ENCODE assay signal across 14 cellular contexts in the genomic region with DNA sequence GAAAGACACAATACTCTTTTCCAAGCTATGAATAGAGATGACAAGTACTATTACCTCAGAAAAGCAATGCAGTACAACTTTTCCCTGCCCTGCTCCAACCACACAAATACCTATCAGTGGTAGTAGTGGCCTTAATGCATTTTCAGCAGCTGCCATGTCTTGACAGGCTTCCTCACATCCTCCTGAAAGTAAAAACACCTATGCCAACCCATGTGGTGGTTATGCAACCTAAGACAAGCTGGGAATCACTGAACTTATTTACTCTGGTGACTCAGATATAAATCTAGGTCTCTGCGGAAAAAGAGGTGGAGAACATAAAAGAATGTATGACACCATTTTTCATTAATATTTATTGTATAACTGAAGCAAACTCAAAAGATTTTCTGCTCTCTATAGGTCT. TPM values are rescaled to one million over a fixed set of nuclear protein-coding genes. Genes with fewer than 3 reads are reported as not detected.
DNase-seq lines count a peak whose midpoint lies in the region; TF ChIP-seq lines count a peak whose summit lies in the region.
"Had no signal": no experiment of that assay in that cellular context is flagged by ENCODE, and none has a peak within 500 bp of the region (broad histone marks: within the 10 kb centered on the region; RNA-seq: fewer than 3 reads in every experiment).

No MANE protein-coding gene starts in this region.

- H3K27me3 ChIP-seq in esophagus squamous epithelium = no peaks in the 10 kb centered on the region
- H3K27me3 ChIP-seq in BE2C = no peaks in the 10 kb centered on the region; the same call in 1 of the 2 replicates
- H3K27me3 ChIP-seq: BLaER1 treated with 17β-estradiol and CSF1 and Interleukin-3, amounts not matched to agents 10 nM and 100 nM; spleen had no signal

- H3K9me3 Mint-ChIP-seq in Calu3 (ENCODE audit: low read depth, unreplicated experiment) = no peaks in the 10 kb centered on the region
- H3K9me3 Mint-ChIP-seq: activated CD4-positive, alpha-beta T cell treated with anti-CD3 and anti-CD28 coated beads, Interleukin-2, amount 10 ng/mL, durations not matched to agents 24 days and 14 days had no signal

- H3K9me3 ChIP-seq in esophagus squamous epithelium (no peaks in the 10 kb centered on the region), BE2C (no peaks in the 10 kb centered on the region)

- TF ChIP-seq POLR2A in esophagus squamous epithelium (IDR thresholded peaks at IDR 0.05) = no peak

- no peak for TF ChIP-seq CTCF in Calu3 (IDR thresholded peaks at IDR 0.05; ENCODE audit: unreplicated experiment)
- TF ChIP-seq CTCF in esophagus squamous epithelium (IDR thresholded peaks at IDR 0.05) = no peak
- TF ChIP-seq CTCF in BE2C (IDR thresholded peaks at IDR 0.05; ENCODE audit: low read depth, low read length) = no peak
- TF ChIP-seq CTCF in GM20000 (IDR thresholded peaks at IDR 0.05; ENCODE audit: extremely low read depth, missing control alignments) = no peak

- no peaks in the 10 kb centered on the region for H3K27me3 Mint-ChIP-seq in Calu3 (ENCODE audit: unreplicated experiment)
- H3K27me3 Mint-ChIP-seq: activated CD4-positive, alpha-beta T cell treated with anti-CD3 and anti-CD28 coated beads, Interleukin-2, amount 10 ng/mL, durations not matched to agents 24 days and 14 days had no signal

- peaks cover 0 to 66% (median 8%) of the 10 kb centered on the region in 3 donors for H3K4me1 ChIP-seq in esophagus squamous epithelium
- peaks cover 3% of the 10 kb centered on the region; the same call in 1 of the 2 replicates for H3K4me1 ChIP-seq in BE2C

- no peak overlapping the region for H3K4me3 Mint-ChIP-seq in Calu3 (ENCODE audit: low read depth, unreplicated experiment)
- H3K4me3 Mint-ChIP-seq: activated CD4-positive, alpha-beta T cell treated with anti-CD3 and anti-CD28 coated beads, Interleukin-2, amount 10 ng/mL, durations not matched to agents 24 days and 14 days had no signal

- peak overlapping the region; percentile 55 for H3K27ac Mint-ChIP-seq in Calu3 (ENCODE audit: unreplicated experiment)
- H3K27ac Mint-ChIP-seq: activated CD4-positive, alpha-beta T cell treated with anti-CD3 and anti-CD28 coated beads, Interleukin-2, amount 10 ng/mL, durations not matched to agents 24 days and 14 days had no signal

- CTCF ChIA-PET in Calu3 (lab: Charles Lee) = no interaction called here

- 0 to 15% methylated on average over 1 of the region's 1 CpG for WGBS in esophagus squamous epithelium, 2 donors

- intact Hi-C loops in Calu3 (cut with micrococcal nuclease; ENCODE audit: unreplicated experiment) = no loop called here
- intact Hi-C loops in esophagus squamous epithelium (cut with DNase I) = no loop called here

- DNase-seq in Calu3 (peak; percentile 18), RKO (ENCODE audit: low spot score) (peak; percentile 6), esophagus squamous epithelium (lab: John Stamatoyannopoulos, UW) (no peak), non-pigmented ciliary epithelial cell (ENCODE audit: low read depth) (peak; percentile 51), BE2C (no peak), pons (ENCODE audit: low spot score) (no peak), NCI-H1417 treated with DMSO at 0.1 percent for 48 hours (lab: John Stamatoyannopoulos, UW) (no peak), GM20000 (ENCODE audit: low spot score) (no peak)
- DNase-seq: activated CD4-positive, alpha-beta T cell treated with anti-CD3 and anti-CD28 coated beads, Interleukin-2, amount 10 ng/mL, durations not matched to agents 24 days and 14 days; activated gamma-delta T cell; left cardiac atrium; NCI-H187 treated with DMSO at 0.1 percent for 48 hours; spleen had no signal

- peak overlapping the region; percentile 46 to 79 (median 72) for H3K27ac ChIP-seq in esophagus squamous epithelium
- H3K27ac ChIP-seq: BLaER1 treated with 17β-estradiol and CSF1 and Interleukin-3, amounts not matched to agents 10 nM and 100 nM; spleen had no signal

- no peaks in the 10 kb centered on the region for H3K36me3 Mint-ChIP-seq in Calu3 (ENCODE audit: insufficient read depth, unreplicated experiment)

- peaks cover 41% of the 10 kb centered on the region for H3K4me1 Mint-ChIP-seq in Calu3 (ENCODE audit: low read depth, unreplicated experiment)
- H3K4me1 Mint-ChIP-seq: activated CD4-positive, alpha-beta T cell treated with anti-CD3 and anti-CD28 coated beads, Interleukin-2, amount 10 ng/mL, durations not matched to agents 24 days and 14 days had no signal

- H3K4me3 ChIP-seq in esophagus squamous epithelium (no peak overlapping the region), BE2C (ENCODE audit: low read depth, low read length) (no peak overlapping the region)
- H3K4me3 ChIP-seq: BLaER1 treated with 17β-estradiol and CSF1 and Interleukin-3, amounts not matched to agents 10 nM and 100 nM; spleen had no signal

- BruUV-seq in Calu3 (replicated peaks; lab: Mats Ljungman, UMichigan) = no TSS peak

- H3K36me3 ChIP-seq in esophagus squamous epithelium (no peaks in the 10 kb centered on the region), BE2C (no peaks in the 10 kb centered on the region)
- H3K36me3 ChIP-seq: spleen had no signal

RNA-seq across cellular contexts. Expression of gene WDFY3, which starts 14.5 kb away (rescaled TPM):
- total RNA-seq in Calu3 (2022) = 25.1 and 31.5 TPM in 2 replicates
- 10 to 100 TPM; 30.9 to 70.0 (median 42.2) TPM for total RNA-seq in esophagus squamous epithelium
- polyA plus RNA-seq in BE2C (2012; ENCODE audit: insufficient read depth, insufficient read length, low read depth) = 19.3 TPM

Comparison
In these comparisons a context has a peak if more than half of its experiments do, and no peak if none do; other contexts are left out.
1. DNase-seq: peak in Calu3 (single experiment), RKO (single experiment) and non-pigmented ciliary epithelial cell (single experiment); none in esophagus squamous epithelium (single experiment), BE2C (single experiment), pons (single experiment), NCI-H1417 treated with DMSO at 0.1 percent for 48 hours (single experiment) and GM20000 (single experiment).